Comparison of ENCODE assay signal across 13 cellular contexts in genomic region chr12:123900898-123901376, GRCh38.
DNase-seq lines count a peak whose midpoint lies in the region; ATAC-seq, FAIRE-seq and TF ChIP-seq lines count a peak whose summit lies in the region.
"Had no signal": no experiment of that assay in that cellular context is flagged by ENCODE, and none has a peak within 500 bp of the region (broad histone marks: within the 10 kb centered on the region; RNA-seq: fewer than 3 reads in every experiment).

No MANE protein-coding gene starts in this region.

- H3K27ac Mint-ChIP-seq in activated T-cell treated with anti-CD3 and anti-CD28 coated beads, Interleukin-2, amount 50 U/mL, for 24 hours = no peak overlapping the region
- H3K27ac Mint-ChIP-seq: memory B cell had no signal

- H3K4me2 ChIP-seq in K562 (ENCODE audit: insufficient read depth, low read length) (no peak overlapping the region), smooth muscle cell (peak overlapping the region; percentile 27)

- H3K79me2 ChIP-seq in K562 (ENCODE audit: control insufficient read depth, insufficient read depth, low read length) = no peaks in the 10 kb centered on the region
- H3K79me2 ChIP-seq in smooth muscle cell (ENCODE audit: low read depth) = no peaks in the 10 kb centered on the region

- no peaks in the 10 kb centered on the region for H3K9me1 ChIP-seq in K562 (ENCODE audit: control insufficient read depth, insufficient read depth, low read length)

- H4K20me1 ChIP-seq in K562 (replicated peaks; ENCODE audit: control insufficient read depth, insufficient read depth, low read length) = peaks cover 5% of the 10 kb centered on the region; the same call in 1 of the 2 replicates
- H4K20me1 ChIP-seq in smooth muscle cell (ENCODE audit: low read depth) = no peaks in the 10 kb centered on the region

- H3K4me1 ChIP-seq in K562 (replicated peaks in 1 of 2; ENCODE audit: control insufficient read depth in 2 of 2, insufficient read depth in 2 of 2, low read length in 2 of 2) (peaks cover 0 to 8% of the 10 kb centered on the region in 2 experiments; a peak in 1 of 5 replicates), smooth muscle cell (ENCODE audit: low read depth) (no peaks in the 10 kb centered on the region)

- CTCF ChIA-PET in K562 (lab: Yijun Ruan, JAX; ENCODE audit: low intra/inter-chr PET ratio) = no interaction called here
- CTCF ChIA-PET in GM10248 (lab: Yijun Ruan, JAX) = interaction anchor here (0.9 to 5.5 kb wide), 5 partner anchors 13 to 135 kb away, joined by 3 to 45 read pairs (median 4); no protein-coding TSS in a partner anchor

- TF ChIP-seq CTCF in K562 (IDR thresholded peaks at IDR 0.05 in 2 of 3, conservative IDR thresholded peaks at IDR 0.05 in 1 of 3; ENCODE audit: insufficient read depth in 2 of 3, low read depth in 1 of 3, low read length in 3 of 3) (no peak), smooth muscle cell (IDR thresholded peaks at IDR 0.05; ENCODE audit: borderline replicate concordance, insufficient read depth, poor library complexity, severe bottlenecking) (no peak), GM10248 (IDR thresholded peaks at IDR 0.05; ENCODE audit: control extremely low read depth, extremely low read depth, low read depth, missing control alignments) (no peak)

- H3K4me3 ChIP-seq in K562 (no peak overlapping the region), smooth muscle cell (no peak overlapping the region)
- H3K4me3 ChIP-seq: transverse colon had no signal

- in situ Hi-C loops in K562 (cut with MboI) = no loop called here

- H2AFZ ChIP-seq in K562 (ENCODE audit: low read depth, low read length) (no peak overlapping the region), smooth muscle cell (ENCODE audit: low read depth) (no peak overlapping the region)

- 1% methylated on average over 9 of the region's 9 CpGs for WGBS in K562 (ENCODE audit: insufficient coverage, low coverage, missing lambda C conversion rate)
- 41% methylated on average over 9 of the region's 9 CpGs for WGBS in smooth muscle cell (ENCODE audit: low lambda C conversion rate)

- H3K9me3 ChIP-seq in K562 (replicated peaks; ENCODE audit: control insufficient read depth, insufficient read depth, low read depth, low read length) = no peaks in the 10 kb centered on the region
- no peaks in the 10 kb centered on the region for H3K9me3 ChIP-seq in smooth muscle cell (replicated peaks; ENCODE audit: low read depth)
- H3K9me3 ChIP-seq: transverse colon had no signal

- H3K4me1 Mint-ChIP-seq in activated T-cell treated with anti-CD3 and anti-CD28 coated beads, Interleukin-2, amount 50 U/mL, for 24 hours (ENCODE audit: low read depth) = peaks cover 14% of the 10 kb centered on the region

- no peaks in the 10 kb centered on the region for H3K36me3 Mint-ChIP-seq in activated T-cell treated with anti-CD3 and anti-CD28 coated beads, Interleukin-2, amount 50 U/mL, for 24 hours (ENCODE audit: low read depth)
- H3K36me3 Mint-ChIP-seq: brain; CD4-positive, alpha-beta memory T cell; memory B cell had no signal

- no peak overlapping the region for H3K9ac ChIP-seq in K562 (ENCODE audit: insufficient read depth in 1 of 2, low read depth in 2 of 2, low read length in 2 of 2)
- no peak overlapping the region for H3K9ac ChIP-seq in smooth muscle cell (ENCODE audit: low read depth)

- H3K4me3 Mint-ChIP-seq in activated T-cell treated with anti-CD3 and anti-CD28 coated beads, Interleukin-2, amount 50 U/mL, for 24 hours = no peak overlapping the region
- H3K4me3 Mint-ChIP-seq: memory B cell had no signal

- no peak for TF ChIP-seq POLR2A in K562 (conservative IDR thresholded peaks at IDR 0.05)

- intact Hi-C loops in K562 (cut with micrococcal nuclease) = no loop called here

- peaks cover 75 to 78% of the 10 kb centered on the region in 2 experiments for H3K27me3 ChIP-seq in K562 (ENCODE audit: control insufficient read depth in 2 of 2, insufficient read depth in 2 of 2, low read length in 2 of 2)
- no peaks in the 10 kb centered on the region for H3K27me3 ChIP-seq in smooth muscle cell (ENCODE audit: low read depth)
- H3K27me3 ChIP-seq: transverse colon had no signal

- FAIRE-seq in K562 (lab: Jason Lieb, UNC) = no peak

- no peak overlapping the region for H3K27ac ChIP-seq in K562 (ENCODE audit: extremely low read depth, low read depth, low read length)
- no peak overlapping the region for H3K27ac ChIP-seq in smooth muscle cell (ENCODE audit: low read depth)
- H3K27ac ChIP-seq: transverse colon had no signal

- no peak for TF ChIP-seq RAD21 in K562 (CRISPR knock-in tag; conservative IDR thresholded peaks at IDR 0.05 in 1 of 2, IDR thresholded peaks at IDR 0.05 in 1 of 2)

- no peak for TF ChIP-seq EP300 in K562 (IDR thresholded peaks at IDR 0.05; ENCODE audit: low read length)

- peak; percentile 53 for ATAC-seq in K562

- DNase-seq in activated T-cell treated with anti-CD3 and anti-CD28 coated beads for 48 hours (ENCODE audit: low read depth) = peak; percentile 15
- DNase-seq in activated T-cell treated with anti-CD3 and anti-CD28 coated beads, Interleukin-2, amount 50 U/mL, for 24 hours = no peak
- peak; percentile 32 for DNase-seq in NCI-H146 treated with DMSO at 0.1 percent for 48 hours (lab: John Stamatoyannopoulos, UW; ENCODE audit: unreplicated experiment)
- DNase-seq in K562 (ENCODE audit: extremely low read depth in 1 of 4, low spot score in 3 of 4) = no peak
- no peak for DNase-seq in smooth muscle cell (lab: John Stamatoyannopoulos, UW; ENCODE audit: unreplicated experiment)
- DNase-seq in GOT3 (lab: John Stamatoyannopoulos, UW) = no peak
- no peak for DNase-seq in activated CD4-positive, CD25-positive, alpha-beta regulatory T cell (lab: John Stamatoyannopoulos, UW)
- DNase-seq in GM10248 (ENCODE audit: extremely low spot score) = no peak
- DNase-seq: CD4-positive, alpha-beta memory T cell; NCI-H524 treated with DMSO at 0.1 percent for 48 hours; transverse colon had no signal

- POLR2A ChIA-PET in K562 (lab: Yijun Ruan, JAX) = interaction anchor here (0.5 kb wide), 1 partner anchor 18 kb away, joined by 3 read pairs; no protein-coding TSS in a partner anchor
- POLR2A ChIA-PET in GM10248 (lab: Yijun Ruan, JAX) = interaction anchor here (0.5 kb wide), 1 partner anchor 869 kb away, joined by 3 read pairs; no protein-coding TSS in a partner anchor

- BruUV-seq in K562 (replicated peaks; lab: Mats Ljungman, UMichigan) = no TSS peak

- no peaks in the 10 kb centered on the region for H3K36me3 ChIP-seq in K562 (ENCODE audit: control insufficient read depth, insufficient read depth, low read length)
- no peaks in the 10 kb centered on the region for H3K36me3 ChIP-seq in smooth muscle cell (ENCODE audit: low read depth)
- H3K36me3 ChIP-seq: transverse colon had no signal

- peaks cover 10% of the 10 kb centered on the region for H3K27me3 Mint-ChIP-seq in activated T-cell treated with anti-CD3 and anti-CD28 coated beads, Interleukin-2, amount 50 U/mL, for 24 hours

- no peaks in the 10 kb centered on the region for H3K9me3 Mint-ChIP-seq in activated T-cell treated with anti-CD3 and anti-CD28 coated beads, Interleukin-2, amount 50 U/mL, for 24 hours
- H3K9me3 Mint-ChIP-seq: memory B cell had no signal

- no peaks in the 10 kb centered on the region for H3F3A ChIP-seq in smooth muscle cell (ENCODE audit: low read depth)

TF ChIP-seq in K562, 482 proteins besides CTCF, POLR2A, EP300 and RAD21 (continues in another document):
- TF ChIP-seq RREB1 (CRISPR knock-in tag; IDR thresholded peaks at IDR 0.05) (no peak), SOX6 (IDR thresholded peaks at IDR 0.05) (no peak), NFYB (IDR thresholded peaks at IDR 0.05; ENCODE audit: extremely low read depth, insufficient read length) (peak; percentile 45), HIVEP1 (CRISPR knock-in tag; IDR thresholded peaks at IDR 0.05) (no peak), CCNT2 (IDR thresholded peaks at IDR 0.05; ENCODE audit: borderline replicate concordance, extremely low read depth, insufficient read length, low read depth, low read length) (no peak)

Comparison
In these comparisons a context has a peak if more than half of its experiments do, and no peak if none do; other contexts are left out.
1. DNase-seq: peak in activated T-cell treated with anti-CD3 and anti-CD28 coated beads for 48 hours (single experiment) and NCI-H146 treated with DMSO at 0.1 percent for 48 hours (single experiment); none in activated T-cell treated with anti-CD3 and anti-CD28 coated beads, Interleukin-2, amount 50 U/mL, for 24 hours (single experiment), K562 (0 of 4), smooth muscle cell (single experiment), GOT3 (single experiment), activated CD4-positive, CD25-positive, alpha-beta regulatory T cell (0 of 4) and GM10248 (single experiment).